10 cellular contexts compared by ENCODE assay signal in the genomic region with DNA sequence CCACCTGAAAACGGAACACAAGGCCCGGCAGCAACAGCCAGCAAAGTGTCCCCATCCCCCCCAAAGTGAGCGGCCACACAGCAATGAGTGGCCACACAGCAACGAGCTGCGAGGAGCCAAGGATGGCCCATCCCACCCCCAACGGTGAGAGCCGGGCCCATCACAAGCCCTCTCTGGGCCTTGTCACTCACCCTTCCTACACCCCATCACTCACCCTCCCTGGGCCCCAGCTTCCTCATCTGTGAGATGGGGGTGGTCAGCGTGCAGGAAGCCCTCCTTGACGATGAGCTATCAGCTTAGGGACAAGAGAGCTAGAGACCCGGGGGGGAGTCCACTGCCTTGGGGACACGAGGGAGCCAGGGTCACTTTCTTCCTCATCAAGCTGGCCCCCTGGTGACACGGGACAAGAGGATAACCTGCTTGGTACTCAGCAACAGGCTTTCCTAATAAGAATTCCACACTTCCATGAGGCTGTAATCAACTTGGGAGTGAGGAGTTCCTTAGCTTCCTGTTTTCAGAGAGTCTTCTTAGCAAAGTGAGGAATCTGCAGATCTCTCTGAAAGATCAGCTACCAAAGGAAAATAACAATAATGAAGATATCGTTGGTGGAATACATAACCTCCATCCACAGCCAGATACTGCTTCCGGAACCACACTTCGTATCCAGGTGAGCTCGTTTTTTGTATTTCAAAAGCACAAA.
DNase-seq lines count a peak whose midpoint lies in the region; ATAC-seq and TF ChIP-seq lines count a peak whose summit lies in the region.
"Had no signal": no experiment of that assay in that cellular context is flagged by ENCODE, and none has a peak within 500 bp of the region (broad histone marks: within the 10 kb centered on the region; RNA-seq: fewer than 3 reads in every experiment).

No MANE protein-coding gene starts in this region.

- H3K36me3 ChIP-seq in Peyer's patch: no peaks in the 10 kb centered on the region
- no peaks in the 10 kb centered on the region for H3K36me3 ChIP-seq in heart left ventricle
- no peaks in the 10 kb centered on the region for H3K36me3 ChIP-seq in psoas muscle (ENCODE audit: insufficient read depth in 1 of 2, low read depth in 1 of 2)

- ATAC-seq in heart left ventricle (no peak), psoas muscle (peak in 2 of 4 donors; percentile 9 to 12)
- ATAC-seq: activated T-cell treated with anti-CD3 and anti-CD28 coated beads, Interleukin-2, amount 50 U/mL, for 72 hours had no signal

- CTCF ChIA-PET in AG04449 (lab: Yijun Ruan, JAX): interaction anchor here (0.7 to 3.3 kb wide), 5 partner anchors 8 to 19 kb away, joined by 3 to 8 read pairs (median 3); no protein-coding TSS in a partner anchor

- H3K4me1 ChIP-seq in Peyer's patch (peaks cover 0 to 41% (median 5%) of the 10 kb centered on the region in 4 donors), heart left ventricle (peaks cover 6 to 93% (median 68%) of the 10 kb centered on the region in 12 donors), psoas muscle (peaks cover 46% of the 10 kb centered on the region)

- intact Hi-C loops in heart left ventricle (cut with DNase I) (loop anchor here in 3 of 10 donors (5.0 kb wide), 3 partner anchors 56 to 81 kb away; no protein-coding TSS in a partner anchor), psoas muscle (cut with DNase I) (loop anchor here (5.0 kb wide), 2 partner anchors 61 to 81 kb away; no protein-coding TSS in a partner anchor)

- H3K27me3 ChIP-seq in Peyer's patch (no peaks in the 10 kb centered on the region), heart left ventricle (no peaks in the 10 kb centered on the region), psoas muscle (ENCODE audit: insufficient read depth in 3 of 3, low read length in 2 of 3) (no peaks in the 10 kb centered on the region)

- H3K9me3 ChIP-seq in Peyer's patch (no peaks in the 10 kb centered on the region), heart left ventricle (no peaks in the 10 kb centered on the region), psoas muscle (no peaks in the 10 kb centered on the region)

- POLR2A ChIA-PET in AG04449 (lab: Yijun Ruan, JAX): interaction anchor here (1.0 kb wide), 1 partner anchor 93 kb away, joined by 4 read pairs; the partner anchor contains the start of gene HDAC4

- no peak for TF ChIP-seq CTCF in AG04449 (IDR thresholded peaks at IDR 0.05; ENCODE audit: insufficient read depth, low read length, missing control alignments)
- no peak for TF ChIP-seq CTCF in Peyer's patch (IDR thresholded peaks at IDR 0.05)
- no peak for TF ChIP-seq CTCF in heart left ventricle (IDR thresholded peaks at IDR 0.05)
- TF ChIP-seq CTCF in psoas muscle (IDR thresholded peaks at IDR 0.05): no peak

- 60 to 74% (median 65%) methylated on average over 13 to 16 of the region's 16 CpGs for WGBS in heart left ventricle, 4 donors
- 18 to 36% (median 26%) methylated on average over 15 to 16 of the region's 16 CpGs for WGBS in psoas muscle, 3 donors

- DNase-seq in AG04449 (ENCODE audit: low read depth, low spot score) (no peak), Peyer's patch (peak in 2 of 3 donors; percentile 40 to 43), heart left ventricle (peak in 1 of 5 donors; percentile 19), psoas muscle (peak; percentile 42 to 75), NCI-H524 (lab: John Stamatoyannopoulos, UW) (no peak), HUDEP-2 (lab: John Stamatoyannopoulos, UW; ENCODE audit: unreplicated experiment in 76 of 76) (no peak), KG1 (lab: John Stamatoyannopoulos, UW) (no peak), NCI-H524 treated with DMSO at 0.1 percent for 48 hours (lab: John Stamatoyannopoulos, UW) (no peak)
- DNase-seq: activated T-cell treated with anti-CD3 and anti-CD28 coated beads, Interleukin-2, amount 50 U/mL, for 72 hours; NCI-H1105 had no signal

- H3K27ac ChIP-seq in Peyer's patch: peak overlapping the region in 2 of 4 donors; percentile 68 to 80
- peak overlapping the region; percentile 78 to 91 (median 85) for H3K27ac ChIP-seq in heart left ventricle
- peak overlapping the region; percentile 97 for H3K27ac ChIP-seq in psoas muscle

- TF ChIP-seq POLR2A in Peyer's patch (IDR thresholded peaks at IDR 0.05) (no peak), heart left ventricle (IDR thresholded peaks at IDR 0.05) (no peak)

- H3K4me3 ChIP-seq in AG04449 (ENCODE audit: low read depth, low read length) (peak overlapping the region; percentile 52), Peyer's patch (peak overlapping the region in 2 of 4 donors; percentile 17 to 42), heart left ventricle (peak overlapping the region in 11 of 12 donors; percentile 23 to 63 (median 52)), psoas muscle (peak overlapping the region; percentile 95)

Comparison
In these comparisons a context has a peak if more than half of its experiments do, and no peak if none do; other contexts are left out.
1. DNase-seq: peak in Peyer's patch (2 of 3) and psoas muscle (2 of 2); none in AG04449 (single experiment), NCI-H524 (0 of 2), HUDEP-2 (0 of 76), KG1 (single experiment) and NCI-H524 treated with DMSO at 0.1 percent for 48 hours (single experiment).